ENCODE assay signal across 8 cellular contexts in the genomic region with DNA sequence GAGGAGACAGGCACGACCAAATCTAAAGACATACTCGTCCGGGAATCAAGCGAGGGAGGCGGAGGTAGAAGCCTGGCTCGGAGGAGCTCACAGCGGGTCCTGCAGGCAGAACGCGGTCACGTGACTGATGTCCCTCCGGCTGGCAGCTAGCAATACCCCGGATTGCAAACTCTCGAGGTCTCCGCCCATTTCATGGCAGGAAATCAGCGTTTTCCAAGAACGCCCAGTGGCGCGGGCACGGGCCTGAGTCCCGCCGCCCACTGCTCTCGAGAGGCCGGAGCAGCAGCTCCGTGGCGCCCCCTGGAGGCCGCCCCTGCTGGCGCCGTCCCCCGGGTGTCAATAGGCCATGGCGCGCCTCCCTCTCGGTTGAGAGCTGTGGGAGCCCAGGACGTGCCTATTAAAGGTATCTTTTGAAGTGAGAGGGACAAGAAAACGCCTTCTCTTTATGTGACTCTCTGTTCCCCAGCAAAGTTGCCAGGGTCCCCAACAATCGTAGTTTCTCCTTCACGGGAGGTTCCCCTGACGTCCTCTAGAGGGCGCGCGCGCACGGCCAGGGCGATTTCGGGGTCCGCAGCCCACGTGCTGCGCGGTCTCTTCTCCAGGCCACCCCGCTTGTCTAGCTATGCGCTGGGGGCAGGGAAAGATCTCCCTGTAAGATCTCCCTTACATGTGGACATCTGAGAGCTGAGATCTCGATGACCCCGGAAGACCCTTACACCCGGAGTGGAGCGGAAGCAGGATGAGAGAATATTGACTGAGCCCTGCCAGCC. TPM values are rescaled to one million over a fixed set of nuclear protein-coding genes. Genes with fewer than 3 reads are reported as not detected.
A peak's percentile ranks its signal among the peaks of the same experiment; 100 is the strongest.
DNase-seq lines count a peak whose midpoint lies in the region; ATAC-seq, FAIRE-seq and TF ChIP-seq lines count a peak whose summit lies in the region.

No MANE protein-coding gene starts in this region.

- H3K9me3 ChIP-seq in iPS-20b (ENCODE audit: insufficient read depth, low read depth, low read length) (no peaks in the 10 kb centered on the region), skeletal muscle satellite cell (replicated peaks; ENCODE audit: low read length) (no peaks in the 10 kb centered on the region)

- ATAC-seq in GM21723 (IDR thresholded peaks at IDR 0.05; ENCODE audit: unreplicated experiment) (peak; percentile 51), WTC11 (peak; percentile 92), HG03469 (IDR thresholded peaks at IDR 0.05; ENCODE audit: unreplicated experiment) (no peak)

- H3K27ac Mint-ChIP-seq in WTC11: peak overlapping the region; percentile 87

- H3K27me3 Mint-ChIP-seq in WTC11 (ENCODE audit: low read depth): no peaks in the 10 kb centered on the region; the same call in 1 of the 2 replicates

- POLR2A ChIA-PET in WTC11 (lab: Charles Lee): interaction anchor here (0.6 to 1.7 kb wide), 4 partner anchors 37 to 335 kb away, joined by 3 to 9 read pairs (median 4); partner anchors contain the start of gene RBFOX2

- H3K4me2 ChIP-seq in skeletal muscle satellite cell (ENCODE audit: low read length): peak overlapping the region; percentile 81

- H3K27ac ChIP-seq in iPS-20b (ENCODE audit: low read length): no peak overlapping the region

- H3K27me3 ChIP-seq in bronchial epithelial cell (ENCODE audit: control insufficient read depth, insufficient read depth, low read length): no peaks in the 10 kb centered on the region
- H3K27me3 ChIP-seq in iPS-20b (ENCODE audit: insufficient read depth, low read length): peaks cover 3% of the 10 kb centered on the region; the same call in 1 of the 2 replicates
- H3K27me3 ChIP-seq in skeletal muscle satellite cell (ENCODE audit: control insufficient read depth, insufficient read depth, low read length): no peaks in the 10 kb centered on the region

- peaks cover 7% of the 10 kb centered on the region; the same call in 1 of the 2 replicates for H3K4me1 Mint-ChIP-seq in WTC11

- FAIRE-seq in A204.1 (lab: Jason Lieb, UNC) (peak; percentile 96), bronchial epithelial cell (lab: Jason Lieb, UNC) (no peak)

- H3K9me3 Mint-ChIP-seq in WTC11: no peaks in the 10 kb centered on the region

- CTCF ChIA-PET in WTC11 (lab: Charles Lee): interaction anchor here (0.5 to 2.8 kb wide), 130 partner anchors 10 to 766 kb away, joined by 3 to 82 read pairs (median 6); partner anchors contain the start of genes APOL6, HMOX1, RBFOX2 and TOM1

- H3K36me3 ChIP-seq in bronchial epithelial cell (ENCODE audit: control insufficient read depth, insufficient read depth, low read length): no peaks in the 10 kb centered on the region
- H3K36me3 ChIP-seq in iPS-20b (ENCODE audit: insufficient read depth, low read depth, low read length): no peaks in the 10 kb centered on the region
- H3K36me3 ChIP-seq in skeletal muscle satellite cell (ENCODE audit: insufficient read depth, low read length): no peaks in the 10 kb centered on the region

- H3K36me3 Mint-ChIP-seq in WTC11: no peaks in the 10 kb centered on the region

- peak; percentile 95 for DNase-seq in NCI-H2227 (lab: John Stamatoyannopoulos, UW; ENCODE audit: unreplicated experiment)
- peak; percentile 94 for DNase-seq in WTC11 (ENCODE audit: low spot score)
- peak; percentile 78 for DNase-seq in bronchial epithelial cell (ENCODE audit: low read depth)

- H3K4me1 ChIP-seq in iPS-20b (ENCODE audit: insufficient read depth, low read length): peaks cover 3% of the 10 kb centered on the region; the same call in 1 of the 2 replicates
- H3K4me1 ChIP-seq in skeletal muscle satellite cell (ENCODE audit: control insufficient read depth, insufficient read depth, low read length): peaks cover 10% of the 10 kb centered on the region

- H3K9ac ChIP-seq in iPS-20b (ENCODE audit: low read depth, low read length) (peak overlapping the region; percentile 89; the same call in 1 of the 2 replicates), skeletal muscle satellite cell (ENCODE audit: low read depth, low read length) (peak overlapping the region; percentile 84)

- H3K4me3 ChIP-seq in bronchial epithelial cell (ENCODE audit: low read depth, low read length) (peak overlapping the region; percentile 48), iPS-20b (ENCODE audit: low read length) (peak overlapping the region; percentile 79), skeletal muscle satellite cell (ENCODE audit: low read length) (peak overlapping the region; percentile 75)

- TF ChIP-seq CTCF in WTC11 (IDR thresholded peaks at IDR 0.05) (peak; percentile 100), bronchial epithelial cell (IDR thresholded peaks at IDR 0.05; ENCODE audit: insufficient read depth, low read length, severe bottlenecking) (peak; percentile 90)

- peak overlapping the region; percentile 84 for H3K4me3 Mint-ChIP-seq in WTC11

TF ChIP-seq in WTC11, 78 proteins besides CTCF, POLR2A, EP300 and RAD21 (continues in another document):
- TF ChIP-seq CREB1 (CRISPR knock-in tag; IDR thresholded peaks at IDR 0.05): peak; percentile 41; the same call in 1 of the 2 replicates
- TF ChIP-seq AFF4 (CRISPR knock-in tag; IDR thresholded peaks at IDR 0.05; ENCODE audit: borderline replicate concordance): peak; percentile 69; the same call in 1 of the 2 replicates
- 0 out of 2 replicates have a peak, but pooled peaks have one; percentile 20 for TF ChIP-seq RELA (CRISPR knock-in tag; IDR thresholded peaks at IDR 0.05; ENCODE audit: borderline replicate concordance)
- TF ChIP-seq NR3C1 (CRISPR knock-in tag; conservative IDR thresholded peaks at IDR 0.05; ENCODE audit: low read depth): no peak
- TF ChIP-seq, protein P1, sequence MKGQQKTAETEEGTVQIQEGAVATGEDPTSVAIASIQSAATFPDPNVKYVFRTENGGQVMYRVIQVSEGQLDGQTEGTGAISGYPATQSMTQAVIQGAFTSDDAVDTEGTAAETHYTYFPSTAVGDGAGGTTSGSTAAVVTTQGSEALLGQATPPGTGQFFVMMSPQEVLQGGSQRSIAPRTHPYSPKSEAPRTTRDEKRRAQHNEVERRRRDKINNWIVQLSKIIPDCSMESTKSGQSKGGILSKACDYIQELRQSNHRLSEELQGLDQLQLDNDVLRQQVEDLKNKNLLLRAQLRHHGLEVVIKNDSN (CRISPR knock-in tag; IDR thresholded peaks at IDR 0.05): peak; percentile 93
- TF ChIP-seq ZBTB43 (CRISPR knock-in tag; IDR thresholded peaks at IDR 0.05): peak; percentile 66; the same call in 1 of the 2 replicates
- TF ChIP-seq, protein P2, sequence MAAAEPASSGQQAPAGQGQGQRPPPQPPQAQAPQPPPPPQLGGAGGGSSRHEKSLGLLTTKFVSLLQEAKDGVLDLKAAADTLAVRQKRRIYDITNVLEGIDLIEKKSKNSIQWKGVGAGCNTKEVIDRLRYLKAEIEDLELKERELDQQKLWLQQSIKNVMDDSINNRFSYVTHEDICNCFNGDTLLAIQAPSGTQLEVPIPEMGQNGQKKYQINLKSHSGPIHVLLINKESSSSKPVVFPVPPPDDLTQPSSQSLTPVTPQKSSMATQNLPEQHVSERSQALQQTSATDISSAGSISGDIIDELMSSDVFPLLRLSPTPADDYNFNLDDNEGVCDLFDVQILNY (CRISPR knock-in tag; IDR thresholded peaks at IDR 0.05): peak; percentile 78; the same call in 1 of the 2 replicates
- peak; percentile 87 for TF ChIP-seq MAX (CRISPR knock-in tag; IDR thresholded peaks at IDR 0.05)

RNA-seq across cellular contexts. Expression of gene RBFOX2, which starts 37.3 kb away (rescaled TPM):
- total RNA-seq in WTC11 (2021) (102 to 107 TPM (median 103 TPM) in 3 replicates), bronchial epithelial cell (69.5 and 101 TPM in 2 replicates)
- 92.5 and 95.7 TPM in 2 replicates for total RNA-seq in skeletal muscle satellite cell (2012; rRNA removed)
